1 cellular context compared by ENCODE assay signal in genomic region chr6:16698163-16698533, GRCh38.
TF ChIP-seq lines count a peak whose summit lies in the region.

No MANE protein-coding gene starts in this region.

TF ChIP-seq in GM23338, 12 proteins besides CTCF, POLR2A, EP300 and RAD21:
- TF ChIP-seq ZNF462 (CRISPR knock-in tag; IDR thresholded peaks at IDR 0.05) (no peak), ETS1 (IDR thresholded peaks at IDR 0.05) (no peak), STAT1 (IDR thresholded peaks at IDR 0.05; ENCODE audit: unreplicated experiment) (no peak), EZH2 (IDR thresholded peaks at IDR 0.05; ENCODE audit: low read depth, unreplicated experiment) (no peak), CREB1 (CRISPR knock-in tag; IDR thresholded peaks at IDR 0.05; ENCODE audit: low read depth) (no peak), REST (IDR thresholded peaks at IDR 0.05; ENCODE audit: unreplicated experiment) (no peak), NANOG (IDR thresholded peaks at IDR 0.05; ENCODE audit: borderline replicate concordance) (no peak), JUNB (IDR thresholded peaks at IDR 0.05; ENCODE audit: unreplicated experiment) (no peak), EZH2phosphoT487 (IDR thresholded peaks at IDR 0.05; ENCODE audit: unreplicated experiment) (no peak), ZNF114 (CRISPR knock-in tag; IDR thresholded peaks at IDR 0.05) (no peak), POLR2AphosphoS5 (IDR thresholded peaks at IDR 0.05; ENCODE audit: low read depth) (no peak), ZNF331 (CRISPR knock-in tag; IDR thresholded peaks at IDR 0.05; ENCODE audit: low read depth) (no peak)
